ENCODE assay signal across 1 cellular context in genomic region chr2:165239230-165239629, GRCh38.
TF ChIP-seq lines count a peak whose summit lies in the region.

SCN2A (plus strand) TSS chr2:165239414; CDS start chr2:165295824, 56,410 bp downstream.

TF ChIP-seq in H1, 55 proteins besides CTCF, POLR2A, EP300 and RAD21 (continued from another document):
- TF ChIP-seq RNF2 (IDR thresholded peaks at IDR 0.05; ENCODE audit: borderline replicate concordance, low read depth, low read length, missing control alignments, poor library complexity, severe bottlenecking) (no peak), CREB1 (IDR thresholded peaks at IDR 0.05) (no peak), ATF3 (IDR thresholded peaks at IDR 0.05; ENCODE audit: insufficient read depth, low read depth, low read length) (no peak), SIN3A (conservative IDR thresholded peaks at IDR 0.05 in 1 of 2, IDR thresholded peaks at IDR 0.05 in 1 of 2; ENCODE audit: low read depth in 1 of 2, low read length in 2 of 2) (no peak), TAF1 (IDR thresholded peaks at IDR 0.05; ENCODE audit: low read depth, low read length) (no peak), SP2 (IDR thresholded peaks at IDR 0.05; ENCODE audit: low read length) (no peak), ZNF274 (IDR thresholded peaks at IDR 0.05; ENCODE audit: borderline replicate concordance, extremely low read depth, low read length) (no peak), RBBP5 (IDR thresholded peaks at IDR 0.05; ENCODE audit: borderline replicate concordance, low read depth, low read length) (no peak), TCF12 (IDR thresholded peaks at IDR 0.05; ENCODE audit: low read depth, low read length) (no peak), GTF2F1 (IDR thresholded peaks at IDR 0.05; ENCODE audit: borderline replicate concordance, low read depth, low read length) (no peak)
